Comparison of ENCODE assay signal across 29 cellular contexts in the genomic region with DNA sequence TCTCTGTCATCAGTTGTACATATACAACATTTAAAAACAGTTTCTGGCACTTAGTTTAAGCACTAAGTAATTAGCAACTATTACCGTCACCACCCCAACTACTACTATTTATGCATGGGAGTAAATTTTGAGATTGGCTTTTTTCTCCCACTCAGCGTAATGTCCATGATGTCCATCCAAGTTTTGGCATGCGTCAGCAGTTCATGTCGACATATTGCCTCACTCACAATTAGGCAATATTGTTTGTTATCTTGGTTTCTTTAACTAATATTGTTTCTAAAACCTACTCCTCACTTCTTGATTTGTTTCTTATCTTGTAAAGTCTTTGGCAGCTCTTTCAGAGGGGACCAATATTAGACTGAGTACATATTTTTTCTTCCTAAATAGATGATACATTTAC.
"Had no signal": no experiment of that assay in that cellular context is flagged by ENCODE, and none has a peak within 500 bp of the region (broad histone marks: within the 10 kb centered on the region; RNA-seq: fewer than 3 reads in every experiment).

No MANE protein-coding gene starts in this region.

- H3K9me3 ChIP-seq: body of pancreas, colonic mucosa, esophagus squamous epithelium, gastroesophageal sphincter had no signal

- H3K27ac ChIP-seq: body of pancreas, colonic mucosa, epithelial cell of prostate, esophagus squamous epithelium, gastroesophageal sphincter, heart right ventricle, VCaP had no signal

- H3K27me3 ChIP-seq: body of pancreas, colonic mucosa, esophagus squamous epithelium had no signal

- FAIRE-seq: endometrium, endothelial cell of umbilical vein, TTC549 had no signal

- H3K36me3 ChIP-seq: colonic mucosa, esophagus squamous epithelium, gastroesophageal sphincter, heart right ventricle had no signal

- H3K4me1 ChIP-seq: body of pancreas, colonic mucosa, esophagus squamous epithelium, gastroesophageal sphincter, heart right ventricle had no signal

- ATAC-seq: activated CD8-positive, alpha-beta T cell treated with anti-CD3 and anti-CD28 coated beads for 36 hours; activated T-cell treated with anti-CD3 and anti-CD28 coated beads, Interleukin-2, amount 50 U/mL, for 4 hours; activated T-helper 17 cell treated with anti-CD3 and anti-CD28 coated beads, Interleukin-2, amount 50 U/mL, for 72 hours; body of pancreas; gastroesophageal sphincter; heart right ventricle; WTC11 had no signal

- H3K4me3 ChIP-seq: body of pancreas, colonic mucosa, esophagus squamous epithelium, gastroesophageal sphincter, heart right ventricle had no signal

- DNase-seq: activated CD4-positive, alpha-beta T cell treated with anti-CD3 and anti-CD28 coated beads for 1 hour; activated CD4-positive, alpha-beta T cell treated with anti-CD3 and anti-CD28 coated beads for 4 hours; activated CD4-positive, alpha-beta T cell treated with anti-CD3 and anti-CD28 coated beads, Interleukin-2, amount 50 U/mL, for 1 hour; activated CD4-positive, alpha-beta T cell treated with anti-CD3 and anti-CD28 coated beads, Interleukin-2, amount 50 U/mL, for 48 hours; activated CD8-positive, alpha-beta memory T cell treated with anti-CD3 and anti-CD28 coated beads for 24 hours; activated CD8-positive, alpha-beta T cell treated with anti-CD3 and anti-CD28 coated beads for 36 hours; activated effector memory CD4-positive, alpha-beta T cell treated with Interleukin-2 at 50 U/mL for 16 hours; activated gamma-delta T cell treated with Interleukin-2 at 50 U/mL for 16 hours; activated naive CD4-positive, alpha-beta T cell treated with anti-CD3 and anti-CD28 coated beads, Interleukin-2, amount 50 U/mL, for 16 hours; activated naive CD4-positive, alpha-beta T cell treated with Interleukin-2 at 50 U/mL for 16 hours; activated T-cell treated with anti-CD3 and anti-CD28 coated beads, Interleukin-2, amount 50 U/mL, for 4 hours; amniotic stem cell; anterior cingulate cortex; body of pancreas; caudate nucleus; colonic mucosa; effector CD8-positive, alpha-beta T cell; esophagus squamous epithelium; foreskin melanocyte; heart right ventricle; T-helper 2 cell had no signal
